ENCODE assay signal across 12 cellular contexts in the genomic region with DNA sequence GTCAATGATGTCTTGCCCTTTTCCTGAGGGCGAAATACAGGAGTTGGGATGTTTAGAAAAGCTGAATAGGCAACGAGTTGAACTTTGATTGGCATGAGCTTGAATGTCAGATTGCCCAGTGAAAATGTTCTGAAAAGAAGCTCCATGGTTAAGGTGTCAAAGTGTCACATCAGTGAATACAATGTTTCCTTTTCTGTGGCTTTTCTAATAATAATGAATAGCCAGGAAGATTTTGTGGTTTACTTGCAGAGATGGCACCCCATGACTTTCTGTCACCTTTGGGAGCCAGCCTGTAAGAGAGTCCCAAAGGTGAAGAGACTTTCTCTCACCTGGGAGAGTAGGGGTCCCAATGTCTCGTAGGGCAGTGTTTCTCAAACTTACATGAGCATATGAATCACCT.
"Had no signal": no experiment of that assay in that cellular context is flagged by ENCODE, and none has a peak within 500 bp of the region (broad histone marks: within the 10 kb centered on the region; RNA-seq: fewer than 3 reads in every experiment).

No MANE protein-coding gene starts in this region.

- H3K27ac Mint-ChIP-seq: activated CD4-positive, alpha-beta T cell treated with anti-CD3 and anti-CD28 coated beads, Interleukin-2, amount 10 ng/mL, durations not matched to agents 7 days and 5 days; activated T-helper 17 cell treated with anti-CD3 and anti-CD28 coated beads, Interleukin-2, amount 50 U/mL, for 72 hours had no signal

- H3K9me3 Mint-ChIP-seq: activated CD4-positive, alpha-beta T cell treated with anti-CD3 and anti-CD28 coated beads, Interleukin-2, amount 10 ng/mL, durations not matched to agents 7 days and 5 days; activated T-helper 17 cell treated with anti-CD3 and anti-CD28 coated beads, Interleukin-2, amount 50 U/mL, for 72 hours; central memory CD8-positive, alpha-beta T cell had no signal

- H3K4me3 Mint-ChIP-seq: activated CD4-positive, alpha-beta T cell treated with anti-CD3 and anti-CD28 coated beads, Interleukin-2, amount 10 ng/mL, durations not matched to agents 7 days and 5 days; activated T-helper 17 cell treated with anti-CD3 and anti-CD28 coated beads, Interleukin-2, amount 50 U/mL, for 72 hours; central memory CD8-positive, alpha-beta T cell had no signal

- DNase-seq: activated CD4-positive, alpha-beta T cell treated with anti-CD3 and anti-CD28 coated beads, Interleukin-2, amount 10 ng/mL, durations not matched to agents 7 days and 5 days; activated naive CD4-positive, alpha-beta T cell treated with Interleukin-2 at 50 U/mL for 16 hours; activated T-cell treated with anti-CD3 and anti-CD28 coated beads for 4 hours; amniotic stem cell; body of pancreas; effector CD8-positive, alpha-beta T cell; esophagus squamous epithelium; hypothalamus; right lobe of liver; tibial artery had no signal

- H3K27me3 Mint-ChIP-seq: activated CD4-positive, alpha-beta T cell treated with anti-CD3 and anti-CD28 coated beads, Interleukin-2, amount 10 ng/mL, durations not matched to agents 7 days and 5 days; central memory CD8-positive, alpha-beta T cell had no signal

- ATAC-seq: activated T-helper 17 cell treated with anti-CD3 and anti-CD28 coated beads, Interleukin-2, amount 50 U/mL, for 72 hours; body of pancreas; right lobe of liver had no signal

- H3K4me1 Mint-ChIP-seq: activated T-helper 17 cell treated with anti-CD3 and anti-CD28 coated beads, Interleukin-2, amount 50 U/mL, for 72 hours had no signal
